In the genomic region with DNA sequence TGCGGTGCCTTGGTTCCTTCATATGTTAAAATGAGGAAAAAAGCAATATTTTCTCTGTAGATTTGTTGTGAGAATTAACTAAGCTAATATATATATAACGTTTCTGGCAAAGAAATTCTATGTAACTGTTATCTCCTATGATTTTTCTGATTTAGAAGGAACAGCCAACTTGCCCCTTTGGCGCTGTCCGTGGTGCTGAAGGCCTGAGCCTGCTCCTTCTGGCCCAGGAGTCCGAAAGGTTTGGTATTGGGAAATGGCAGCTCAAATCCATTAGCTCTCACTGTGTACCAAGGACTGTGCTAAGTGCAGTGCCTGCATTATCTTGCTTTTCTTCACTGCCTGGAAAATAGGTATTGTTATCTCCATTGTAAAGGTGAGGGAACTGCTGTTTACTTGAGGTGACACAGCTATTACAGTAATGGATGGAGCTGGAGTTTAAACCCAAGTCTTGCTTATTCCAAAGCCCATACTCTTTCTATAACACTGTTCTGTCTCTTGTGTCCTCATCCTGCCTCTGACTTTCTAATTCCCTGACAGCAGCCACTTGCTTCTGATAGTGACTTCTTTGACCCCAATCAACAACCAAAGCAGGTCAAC, we compare ENCODE assay signal across 2 cellular contexts.
TF ChIP-seq lines count a peak whose summit lies in the region.

No MANE protein-coding gene starts in this region.

TF ChIP-seq in SK-N-SH, 30 proteins besides CTCF, POLR2A, EP300 and RAD21 (continued from another document):
- TF ChIP-seq, protein P1, sequence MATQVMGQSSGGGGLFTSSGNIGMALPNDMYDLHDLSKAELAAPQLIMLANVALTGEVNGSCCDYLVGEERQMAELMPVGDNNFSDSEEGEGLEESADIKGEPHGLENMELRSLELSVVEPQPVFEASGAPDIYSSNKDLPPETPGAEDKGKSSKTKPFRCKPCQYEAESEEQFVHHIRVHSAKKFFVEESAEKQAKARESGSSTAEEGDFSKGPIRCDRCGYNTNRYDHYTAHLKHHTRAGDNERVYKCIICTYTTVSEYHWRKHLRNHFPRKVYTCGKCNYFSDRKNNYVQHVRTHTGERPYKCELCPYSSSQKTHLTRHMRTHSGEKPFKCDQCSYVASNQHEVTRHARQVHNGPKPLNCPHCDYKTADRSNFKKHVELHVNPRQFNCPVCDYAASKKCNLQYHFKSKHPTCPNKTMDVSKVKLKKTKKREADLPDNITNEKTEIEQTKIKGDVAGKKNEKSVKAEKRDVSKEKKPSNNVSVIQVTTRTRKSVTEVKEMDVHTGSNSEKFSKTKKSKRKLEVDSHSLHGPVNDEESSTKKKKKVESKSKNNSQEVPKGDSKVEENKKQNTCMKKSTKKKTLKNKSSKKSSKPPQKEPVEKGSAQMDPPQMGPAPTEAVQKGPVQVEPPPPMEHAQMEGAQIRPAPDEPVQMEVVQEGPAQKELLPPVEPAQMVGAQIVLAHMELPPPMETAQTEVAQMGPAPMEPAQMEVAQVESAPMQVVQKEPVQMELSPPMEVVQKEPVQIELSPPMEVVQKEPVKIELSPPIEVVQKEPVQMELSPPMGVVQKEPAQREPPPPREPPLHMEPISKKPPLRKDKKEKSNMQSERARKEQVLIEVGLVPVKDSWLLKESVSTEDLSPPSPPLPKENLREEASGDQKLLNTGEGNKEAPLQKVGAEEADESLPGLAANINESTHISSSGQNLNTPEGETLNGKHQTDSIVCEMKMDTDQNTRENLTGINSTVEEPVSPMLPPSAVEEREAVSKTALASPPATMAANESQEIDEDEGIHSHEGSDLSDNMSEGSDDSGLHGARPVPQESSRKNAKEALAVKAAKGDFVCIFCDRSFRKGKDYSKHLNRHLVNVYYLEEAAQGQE (IDR thresholded peaks at IDR 0.05; ENCODE audit: low read depth, low read length), result peak; percentile 96
- TF ChIP-seq EZH2phosphoT487 (IDR thresholded peaks at IDR 0.05; ENCODE audit: borderline replicate concordance, low read depth) (no peak), FOXM1 (IDR thresholded peaks at IDR 0.05; ENCODE audit: low read depth) (no peak)
TF ChIP-seq in SK-N-SH: peak in this region for 1.

TF ChIP-seq in SK-N-SH treated with all-trans-retinoic acid at 6 μM for 48 hours, 23 proteins besides CTCF, POLR2A, EP300 and RAD21 (continued from another document):
- TF ChIP-seq, protein P2, sequence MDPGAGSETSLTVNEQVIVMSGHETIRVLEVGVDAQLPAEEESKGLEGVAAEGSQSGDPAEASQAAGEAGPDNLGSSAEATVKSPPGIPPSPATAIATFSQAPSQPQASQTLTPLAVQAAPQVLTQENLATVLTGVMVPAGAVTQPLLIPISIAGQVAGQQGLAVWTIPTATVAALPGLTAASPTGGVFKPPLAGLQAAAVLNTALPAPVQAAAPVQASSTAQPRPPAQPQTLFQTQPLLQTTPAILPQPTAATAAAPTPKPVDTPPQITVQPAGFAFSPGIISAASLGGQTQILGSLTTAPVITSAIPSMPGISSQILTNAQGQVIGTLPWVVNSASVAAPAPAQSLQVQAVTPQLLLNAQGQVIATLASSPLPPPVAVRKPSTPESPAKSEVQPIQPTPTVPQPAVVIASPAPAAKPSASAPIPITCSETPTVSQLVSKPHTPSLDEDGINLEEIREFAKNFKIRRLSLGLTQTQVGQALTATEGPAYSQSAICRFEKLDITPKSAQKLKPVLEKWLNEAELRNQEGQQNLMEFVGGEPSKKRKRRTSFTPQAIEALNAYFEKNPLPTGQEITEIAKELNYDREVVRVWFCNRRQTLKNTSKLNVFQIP (CRISPR knock-in tag; IDR thresholded peaks at IDR 0.05; ENCODE audit: borderline replicate concordance, low read depth), result no peak
- TF ChIP-seq ZNF565 (CRISPR knock-in tag; conservative IDR thresholded peaks at IDR 0.05; ENCODE audit: low read depth), result no peak
- no peak for TF ChIP-seq SNAI2 (CRISPR knock-in tag; IDR thresholded peaks at IDR 0.05)
- no peak for TF ChIP-seq GLIS3 (CRISPR knock-in tag; IDR thresholded peaks at IDR 0.05)
- TF ChIP-seq, protein P3, sequence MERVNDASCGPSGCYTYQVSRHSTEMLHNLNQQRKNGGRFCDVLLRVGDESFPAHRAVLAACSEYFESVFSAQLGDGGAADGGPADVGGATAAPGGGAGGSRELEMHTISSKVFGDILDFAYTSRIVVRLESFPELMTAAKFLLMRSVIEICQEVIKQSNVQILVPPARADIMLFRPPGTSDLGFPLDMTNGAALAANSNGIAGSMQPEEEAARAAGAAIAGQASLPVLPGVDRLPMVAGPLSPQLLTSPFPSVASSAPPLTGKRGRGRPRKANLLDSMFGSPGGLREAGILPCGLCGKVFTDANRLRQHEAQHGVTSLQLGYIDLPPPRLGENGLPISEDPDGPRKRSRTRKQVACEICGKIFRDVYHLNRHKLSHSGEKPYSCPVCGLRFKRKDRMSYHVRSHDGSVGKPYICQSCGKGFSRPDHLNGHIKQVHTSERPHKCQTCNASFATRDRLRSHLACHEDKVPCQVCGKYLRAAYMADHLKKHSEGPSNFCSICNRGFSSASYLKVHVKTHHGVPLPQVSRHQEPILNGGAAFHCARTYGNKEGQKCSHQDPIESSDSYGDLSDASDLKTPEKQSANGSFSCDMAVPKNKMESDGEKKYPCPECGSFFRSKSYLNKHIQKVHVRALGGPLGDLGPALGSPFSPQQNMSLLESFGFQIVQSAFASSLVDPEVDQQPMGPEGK (CRISPR knock-in tag; IDR thresholded peaks at IDR 0.05; ENCODE audit: borderline replicate concordance), result no peak
- TF ChIP-seq ZFP30 (CRISPR knock-in tag; IDR thresholded peaks at IDR 0.05), result no peak
- TF ChIP-seq ZNF70 (CRISPR knock-in tag; IDR thresholded peaks at IDR 0.05), result no peak
- no peak for TF ChIP-seq TOX (CRISPR knock-in tag; IDR thresholded peaks at IDR 0.05; ENCODE audit: borderline replicate concordance)
